In the genomic region with DNA sequence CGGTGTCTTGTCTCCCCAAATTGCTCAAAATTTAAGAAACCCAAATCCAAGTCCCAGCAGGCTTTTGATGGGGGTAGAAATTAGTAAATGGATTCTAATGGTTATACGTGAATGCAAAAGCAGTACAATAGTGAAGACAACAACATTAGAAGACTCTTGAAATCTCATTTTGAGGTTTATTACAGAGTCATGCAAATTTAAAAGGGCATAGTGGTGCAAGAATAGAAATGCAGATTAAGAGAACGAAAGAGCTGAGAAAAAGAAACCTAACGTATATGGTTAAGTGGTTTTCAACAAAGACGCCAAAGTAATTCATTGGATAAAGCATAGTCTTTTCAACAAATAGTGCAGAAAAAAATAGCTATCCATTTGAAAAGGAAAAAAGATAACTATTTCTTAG, we compare ENCODE assay signal across 13 cellular contexts. TPM values are rescaled to one million over a fixed set of nuclear protein-coding genes. Genes with fewer than 3 reads are reported as not detected.
A peak's percentile ranks its signal among the peaks of the same experiment; 100 is the strongest.
DNase-seq lines count a peak whose midpoint lies in the region; ATAC-seq, FAIRE-seq and TF ChIP-seq lines count a peak whose summit lies in the region.
"Had no signal": no experiment of that assay in that cellular context is flagged by ENCODE, and none has a peak within 500 bp of the region (broad histone marks: within the 10 kb centered on the region; RNA-seq: fewer than 3 reads in every experiment).

No MANE protein-coding gene starts in this region.

- H3K4ac ChIP-seq in H1 (replicated peaks; ENCODE audit: insufficient read length, low read depth, low read length) = no peak overlapping the region

- H3K9me3 ChIP-seq in H1 (ENCODE audit: insufficient read depth in 2 of 2, low read depth in 1 of 2, low read length in 1 of 2) (no peaks in the 10 kb centered on the region), SK-N-SH (no peaks in the 10 kb centered on the region)

- H2BK5ac ChIP-seq in H1 (ENCODE audit: low read depth, low read length) = no peak overlapping the region

- H3K79me2 ChIP-seq in H1 (ENCODE audit: control insufficient read depth in 1 of 2, insufficient read depth in 2 of 2, low read length in 2 of 2) (no peaks in the 10 kb centered on the region), SK-N-SH (ENCODE audit: insufficient read depth) (no peaks in the 10 kb centered on the region)

- H3F3A ChIP-seq in SK-N-SH (replicated peaks; ENCODE audit: insufficient read depth) = no peaks in the 10 kb centered on the region

- no peak overlapping the region for H3K14ac ChIP-seq in H1 (ENCODE audit: insufficient read length)

- POLR2A ChIA-PET in H1 (lab: Charles Lee; ENCODE audit: partially characterized antibody) = no interaction called here
- POLR2A ChIA-PET in SK-N-SH (lab: Yijun Ruan, JAX) = no interaction called here

- no peak overlapping the region for H3K56ac ChIP-seq in H1 (replicated peaks; ENCODE audit: insufficient read length, low read depth, low read length)

- CTCF ChIA-PET in H1 (lab: Charles Lee; ENCODE audit: partially characterized antibody) = no interaction called here
- CTCF ChIA-PET in SK-N-SH (lab: Yijun Ruan, JAX) = no interaction called here

- H2AFZ ChIP-seq in H1 (ENCODE audit: low read length) (peak overlapping the region; percentile 71; the same call in 1 of the 2 replicates), SK-N-SH (ENCODE audit: low read depth) (no peak overlapping the region; the same call in 1 of the 2 replicates)

- FAIRE-seq in H1 (lab: Jason Lieb, UNC) = no peak

- no peak overlapping the region for H2BK12ac ChIP-seq in H1 (ENCODE audit: low read depth, low read length)

- no peak overlapping the region for H2AK5ac ChIP-seq in H1 (ENCODE audit: low read depth, low read length)

- no peak overlapping the region for H3K4me2 ChIP-seq in H1 (ENCODE audit: insufficient read depth in 1 of 2, low read depth in 2 of 2, low read length in 2 of 2)
- H3K4me2 ChIP-seq in SK-N-SH = no peak overlapping the region

- no peaks in the 10 kb centered on the region for H3K23me2 ChIP-seq in H1 (ENCODE audit: low read depth, low read length)

- H3K4me3 ChIP-seq in H1 (ENCODE audit: extremely low read depth in 1 of 4, insufficient read depth in 2 of 4, low read depth in 3 of 4, low read length in 4 of 4) (no peak overlapping the region), SK-N-SH (ENCODE audit: low read depth in 2 of 2, low read length in 1 of 2) (no peak overlapping the region)

- TF ChIP-seq EP300 in H1 (IDR thresholded peaks at IDR 0.05; ENCODE audit: borderline replicate concordance in 1 of 2, low read depth in 2 of 2, low read length in 2 of 2) (no peak), SK-N-SH (IDR thresholded peaks at IDR 0.05; ENCODE audit: borderline replicate concordance in 1 of 2, low read depth in 1 of 2, low read length in 1 of 2) (no peak)

- no peak overlapping the region for H2BK20ac ChIP-seq in H1 (ENCODE audit: low read length)

- no peaks in the 10 kb centered on the region for H4K20me1 ChIP-seq in H1 (replicated peaks in 1 of 2; ENCODE audit: control insufficient read depth in 1 of 2, insufficient read depth in 2 of 2, low read length in 2 of 2)
- H4K20me1 ChIP-seq in SK-N-SH (ENCODE audit: insufficient read depth) = no peaks in the 10 kb centered on the region

- H4K8ac ChIP-seq in H1 (ENCODE audit: extremely low read depth, insufficient read depth, low read length) = no peak overlapping the region

- no peaks in the 10 kb centered on the region; a peak in 1 of 7 replicates for H3K27me3 ChIP-seq in H1 (replicated peaks in 1 of 4; ENCODE audit: control insufficient read depth in 3 of 4, extremely low read depth in 1 of 4, insufficient read depth in 3 of 4, low read length in 3 of 4)
- H3K27me3 ChIP-seq in SK-N-SH (ENCODE audit: insufficient read depth) = no peaks in the 10 kb centered on the region

- TF ChIP-seq RAD21 in H1 (IDR thresholded peaks at IDR 0.05 in 1 of 2, conservative IDR thresholded peaks at IDR 0.05 in 1 of 2; ENCODE audit: low read depth in 2 of 2, low read length in 2 of 2) = no peak
- no peak for TF ChIP-seq RAD21 in SK-N-SH (IDR thresholded peaks at IDR 0.05; ENCODE audit: low read length)

- DNase-seq in H1 (ENCODE audit: low read depth in 1 of 2, low spot score in 2 of 2) = no peak
- DNase-seq in SK-N-SH = no peak
- DNase-seq in GM13976 (ENCODE audit: low spot score) = no peak
- DNase-seq: DMS53; NCI-H1417 treated with DMSO at 0.1 percent for 48 hours; NK-92 treated with Interleukin-12 subunit alpha and Interleukin-12 subunit beta, amount 100 ng/mL, for 24 hours; posterior cingulate gyrus had no signal

- no peak overlapping the region for H2BK15ac ChIP-seq in H1 (ENCODE audit: low read length)

- no peak overlapping the region for H4K5ac ChIP-seq in H1 (ENCODE audit: insufficient read length, low read depth, low read length)

- H3K9me2 ChIP-seq in SK-N-SH = no peaks in the 10 kb centered on the region

- ATAC-seq in GM18519 (IDR thresholded peaks at IDR 0.05; ENCODE audit: low FRiP score, unreplicated experiment) (peak; percentile 58), GM21576 (IDR thresholded peaks at IDR 0.05; ENCODE audit: unreplicated experiment) (peak; percentile 65), HG03442 (IDR thresholded peaks at IDR 0.05; ENCODE audit: unreplicated experiment) (peak; percentile 67), HG02973 (IDR thresholded peaks at IDR 0.05; ENCODE audit: unreplicated experiment) (no peak)
- ATAC-seq: activated T-helper 17 cell treated with anti-CD3 and anti-CD28 coated beads, Interleukin-2, amount 50 U/mL, for 72 hours had no signal

- H3K18ac ChIP-seq in H1 (ENCODE audit: extremely low read depth, low read length) = no peak overlapping the region

- H3K79me1 ChIP-seq in H1 (ENCODE audit: low read depth, low read length) = no peaks in the 10 kb centered on the region

- no peak for TF ChIP-seq POLR2A in H1 (IDR thresholded peaks at IDR 0.05; ENCODE audit: control extremely low read depth in 1 of 2, low read depth in 2 of 2, low read length in 2 of 2)

- no peak overlapping the region for H3K23ac ChIP-seq in H1 (ENCODE audit: insufficient read length)

- 57% methylated on average over 5 of the region's 5 CpGs; no CpG with 5 or more reads in 1 of the 2 experiments for WGBS in H1 (ENCODE audit: extremely low coverage in 1 of 2, insufficient coverage in 1 of 2, insufficient read length in 1 of 2, insufficient replicate concordance in 2 of 2, low coverage in 1 of 2, low lambda C conversion rate in 2 of 2, missing lambda C conversion rate in 1 of 2), 2 experiments
- 61% methylated on average over 5 of the region's 5 CpGs for WGBS in SK-N-SH (ENCODE audit: low lambda C conversion rate)

- H3K4me1 ChIP-seq in H1 (replicated peaks in 1 of 4; ENCODE audit: control insufficient read depth in 3 of 4, insufficient read depth in 4 of 4, low read length in 3 of 4) (no peaks in the 10 kb centered on the region), SK-N-SH (ENCODE audit: control insufficient read depth in 1 of 2, insufficient read depth in 2 of 2, low read depth in 1 of 2, low read length in 1 of 2) (no peaks in the 10 kb centered on the region)

- H3K36me3 ChIP-seq in H1 (ENCODE audit: control insufficient read depth in 2 of 4, insufficient read depth in 4 of 4, low read length in 3 of 4) (no peaks in the 10 kb centered on the region), SK-N-SH (replicated peaks in 1 of 2; ENCODE audit: control insufficient read depth in 1 of 2, insufficient read depth in 2 of 2, low read length in 1 of 2) (no peaks in the 10 kb centered on the region)

- no peak overlapping the region for H2BK120ac ChIP-seq in H1 (replicated peaks; ENCODE audit: low read depth, low read length)

- in situ Hi-C loops in GM13976 (cut with MboI; ENCODE audit: low sequenced_read_pairs, unreplicated experiment) = no loop called here

- no peak overlapping the region for H3K9ac ChIP-seq in H1 (replicated peaks in 1 of 4; ENCODE audit: extremely low read depth in 1 of 4, low read depth in 3 of 4, low read length in 3 of 4)
- H3K9ac ChIP-seq in SK-N-SH = no peak overlapping the region

- no peak overlapping the region for H3K27ac ChIP-seq in H1 (ENCODE audit: low read depth, low read length)
- H3K27ac ChIP-seq in SK-N-SH (ENCODE audit: low read depth in 2 of 2, low read length in 1 of 2) = no peak overlapping the region
- H3K27ac ChIP-seq: HL-60 had no signal

- no peak overlapping the region for H4K91ac ChIP-seq in H1 (replicated peaks; ENCODE audit: insufficient read length, low read length)

- TF ChIP-seq CTCF in H1 (IDR thresholded peaks at IDR 0.05; ENCODE audit: control extremely low read depth in 1 of 3, insufficient read depth in 1 of 3, low read depth in 1 of 3, low read length in 3 of 3) = no peak
- no peak for TF ChIP-seq CTCF in SK-N-SH (IDR thresholded peaks at IDR 0.05)
- TF ChIP-seq CTCF in GM13976 (IDR thresholded peaks at IDR 0.05; ENCODE audit: borderline replicate concordance, control extremely low read depth, extremely low read depth, insufficient read depth, missing control alignments) = no peak

RNA-seq across cellular contexts. Expression of a gene that starts 33.2 kb away (rescaled TPM):
- 73.3 and 80.9 TPM in 2 replicates for total RNA-seq in H1 (2021; fragmentation: NEBNext Ultra II Directional; extraction: Animal tissue kit (Norgen Biotek cat#: 25700))
- polyA plus RNA-seq in H1 (2011; rRNA removed) (136 and 208 TPM in 2 replicates), SK-N-SH (2012; rRNA removed) (119 and 128 TPM in 2 replicates)
- 116 TPM for polyA plus RNA-seq in H1 (2011; cell fraction: cytosol; rRNA removed)
- polyA plus RNA-seq in H1 (2011; cell fraction: nucleus; rRNA removed) = 325 TPM
- 60.6 to 96.5 TPM (median 93.1 TPM) in 4 replicates for polyA plus RNA-seq in H1 (2012, experiment 1 of 2)
- polyA plus RNA-seq in H1 (2012, experiment 2 of 2) = 63.3 TPM
- polyA plus RNA-seq in H1 (2013, experiment 1 of 2) = 48.4 TPM
- 42.2 TPM for polyA plus RNA-seq in H1 (2013, experiment 2 of 2)
- 30.6 and 34.3 TPM in 2 replicates for polyA minus RNA-seq in H1 (2011; rRNA and poly(A)+ RNA removed)
- polyA minus RNA-seq in H1 (2011; cell fraction: cytosol; rRNA and poly(A)+ RNA removed) = 27.0 TPM
- 40.6 TPM for polyA minus RNA-seq in H1 (2011; cell fraction: nucleus; rRNA and poly(A)+ RNA removed)
- 30.4 and 49.9 TPM in 2 replicates for polyA plus RNA-seq in SK-N-SH (2012; cell fraction: cytosol; rRNA removed)
- polyA plus RNA-seq in SK-N-SH (2012; cell fraction: nucleus; rRNA removed) = 537 and 601 TPM in 2 replicates

RNA-seq across cellular contexts. Expression of a gene that starts 39.4 kb away (rescaled TPM):
- total RNA-seq in H1 (2021; fragmentation: NEBNext Ultra II Directional; extraction: Animal tissue kit (Norgen Biotek cat#: 25700)) = 39.5 and 41.6 TPM in 2 replicates
- polyA plus RNA-seq in H1 (2011; rRNA removed) = 32.2 and 59.2 TPM in 2 replicates
- 51.6 TPM for polyA plus RNA-seq in H1 (2011; cell fraction: cytosol; rRNA removed)
- 158 TPM for polyA plus RNA-seq in H1 (2011; cell fraction: nucleus; rRNA removed)
- polyA plus RNA-seq in H1 (2012, experiment 1 of 2) = 25.9 to 36.9 TPM (median 34.3 TPM) in 4 replicates
- polyA plus RNA-seq in H1 (2012, experiment 2 of 2) = 16.8 TPM
- 25.5 TPM for polyA plus RNA-seq in H1 (2013, experiment 1 of 2)
- 21.8 TPM for polyA plus RNA-seq in H1 (2013, experiment 2 of 2)
- 28.6 and 29.0 TPM in 2 replicates for polyA minus RNA-seq in H1 (2011; rRNA and poly(A)+ RNA removed)
- polyA minus RNA-seq in H1 (2011; cell fraction: cytosol; rRNA and poly(A)+ RNA removed) = 30.0 TPM
- 44.8 TPM for polyA minus RNA-seq in H1 (2011; cell fraction: nucleus; rRNA and poly(A)+ RNA removed)
- 70.6 and 72.3 TPM in 2 replicates for polyA plus RNA-seq in SK-N-SH (2012; rRNA removed)
- polyA plus RNA-seq in SK-N-SH (2012; cell fraction: cytosol; rRNA removed) = 28.8 and 38.1 TPM in 2 replicates
- polyA plus RNA-seq in SK-N-SH (2012; cell fraction: nucleus; rRNA removed) = 297 and 314 TPM in 2 replicates

RNA-seq across cellular contexts. Expression of a gene that starts 54.1 kb away (rescaled TPM):
- total RNA-seq in H1 (2021; fragmentation: NEBNext Ultra II Directional; extraction: Animal tissue kit (Norgen Biotek cat#: 25700)) = 18.9 and 22.9 TPM in 2 replicates
- polyA plus RNA-seq in H1 (2011; rRNA removed) (8.6 and 9.2 TPM in 2 replicates), SK-N-SH (2012; rRNA removed) (4.3 and 4.5 TPM in 2 replicates)
- 11.4 TPM for polyA plus RNA-seq in H1 (2011; cell fraction: cytosol; rRNA removed)
- polyA plus RNA-seq in H1 (2011; cell fraction: nucleus; rRNA removed) = 4.9 TPM
- 9.4 to 14.7 TPM (median 10.5 TPM) in 4 replicates for polyA plus RNA-seq in H1 (2012, experiment 1 of 2)
- polyA plus RNA-seq in H1 (2012, experiment 2 of 2) = 8.2 TPM
- 16.5 TPM for polyA plus RNA-seq in H1 (2013, experiment 1 of 2)
- 19.3 TPM for polyA plus RNA-seq in H1 (2013, experiment 2 of 2)
- polyA minus RNA-seq in H1 (2011; rRNA and poly(A)+ RNA removed) = 8.5 and 8.7 TPM in 2 replicates
- polyA minus RNA-seq in H1 (2011; cell fraction: cytosol; rRNA and poly(A)+ RNA removed) = 13.0 TPM
- polyA minus RNA-seq in H1 (2011; cell fraction: nucleus; rRNA and poly(A)+ RNA removed) = 7.0 TPM
- 5.4 and 6.1 TPM in 2 replicates for polyA plus RNA-seq in SK-N-SH (2012; cell fraction: cytosol; rRNA removed)
- 1.3 and 2.3 TPM in 2 replicates for polyA plus RNA-seq in SK-N-SH (2012; cell fraction: nucleus; rRNA removed)

RNA-seq across cellular contexts. Expression of a gene that starts 54.4 kb away (rescaled TPM):
- 0.30 and 0.34 TPM in 2 replicates for total RNA-seq in H1 (2021; fragmentation: NEBNext Ultra II Directional; extraction: Animal tissue kit (Norgen Biotek cat#: 25700))
- polyA plus RNA-seq in H1 (2011; rRNA removed) (0.05 and 0.08 TPM in 2 replicates), SK-N-SH (2012; rRNA removed) (1.6 TPM in 2 replicates)
- polyA plus RNA-seq in H1 (2011; cell fraction: cytosol; rRNA removed) = 0.25 TPM
- polyA plus RNA-seq in H1 (2011; cell fraction: nucleus; rRNA removed) = 0.07 TPM
- polyA plus RNA-seq in H1 (2012, experiment 1 of 2) = 0.19 to 0.30 TPM (median 0.20 TPM) in 4 replicates
- not detected for polyA plus RNA-seq in H1 (2012, experiment 2 of 2)
- polyA plus RNA-seq in H1 (2013, experiment 1 of 2) = 0.30 TPM
- polyA plus RNA-seq in H1 (2013, experiment 2 of 2) = 0.29 TPM
- not detected in 2 replicates for polyA minus RNA-seq in H1 (2011; rRNA and poly(A)+ RNA removed)
- polyA minus RNA-seq in H1 (2011; cell fraction: cytosol; rRNA and poly(A)+ RNA removed) = not detected
- polyA minus RNA-seq in H1 (2011; cell fraction: nucleus; rRNA and poly(A)+ RNA removed) = not detected
- 1.6 and 2.1 TPM in 2 replicates for polyA plus RNA-seq in SK-N-SH (2012; cell fraction: cytosol; rRNA removed)
- 0.94 and 1.2 TPM in 2 replicates for polyA plus RNA-seq in SK-N-SH (2012; cell fraction: nucleus; rRNA removed)
